In the genomic region with DNA sequence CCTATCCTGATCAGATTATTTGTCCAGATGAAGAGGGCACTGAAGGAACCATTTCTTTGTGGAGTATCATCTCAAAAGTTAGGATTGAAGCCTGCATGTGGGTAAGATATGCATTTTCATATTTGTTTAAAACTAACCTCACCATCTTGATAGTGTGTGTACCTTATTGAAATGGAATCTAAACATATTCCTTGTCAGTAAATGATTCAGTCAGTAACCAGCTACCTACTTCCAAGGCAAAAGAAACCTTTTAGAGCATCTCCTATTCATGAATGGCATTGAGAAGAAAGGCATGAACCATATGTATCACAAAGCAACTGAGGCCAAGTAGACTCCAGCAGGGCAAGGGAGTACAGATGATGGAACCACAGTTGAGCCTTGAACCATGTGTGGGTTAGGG, we compare ENCODE assay signal across 24 cellular contexts. TPM values are rescaled to one million over a fixed set of nuclear protein-coding genes. Genes with fewer than 3 reads are reported as not detected.
DNase-seq lines count a peak whose midpoint lies in the region; ATAC-seq, FAIRE-seq and TF ChIP-seq lines count a peak whose summit lies in the region.
"Had no signal": no experiment of that assay in that cellular context is flagged by ENCODE, and none has a peak within 500 bp of the region (broad histone marks: within the 10 kb centered on the region; RNA-seq: fewer than 3 reads in every experiment).

No MANE protein-coding gene starts in this region.

- CTCF ChIA-PET in activated naive CD4-positive, alpha-beta T cell treated with anti-CD3 and anti-CD28 coated beads for 36 hours (lab: Charles Lee) = interaction anchor here (1.0 to 2.4 kb wide), 3 partner anchors 11 to 65 kb away, joined by 3 to 11 read pairs (median 3); no protein-coding TSS in a partner anchor
- CTCF ChIA-PET in PC-9 (lab: Charles Lee) = no interaction called here
- CTCF ChIA-PET in endothelial cell of umbilical vein (lab: Charles Lee) = interaction anchor here (1.1 to 2.0 kb wide), 2 partner anchors 9 to 22 kb away, joined by 5 to 9 read pairs; no protein-coding TSS in a partner anchor

- no peak for ATAC-seq in stimulated activated memory B cell treated with anti-CD40 and anti-IgM and Interleukin-4, amounts not matched to agents 10 μg/mL and 1 μg/mL and 100 μg/mL, for 72 hours
- ATAC-seq in GM21825 (IDR thresholded peaks at IDR 0.05; ENCODE audit: unreplicated experiment) (no peak), GM21528 (IDR thresholded peaks at IDR 0.05; ENCODE audit: low FRiP score, unreplicated experiment) (no peak)
- ATAC-seq: esophagus mucosa, gastroesophageal sphincter, left ventricle myocardium superior had no signal

- peaks cover 38% of the 10 kb centered on the region for H3F3A ChIP-seq in PC-9 (ENCODE audit: insufficient read depth, low read depth)

- H3K27me3 Mint-ChIP-seq in activated naive CD4-positive, alpha-beta T cell treated with anti-CD3 and anti-CD28 coated beads for 36 hours (ENCODE audit: low read depth) = no peaks in the 10 kb centered on the region
- H3K27me3 Mint-ChIP-seq in stimulated activated memory B cell treated with anti-CD40 and anti-IgM and Interleukin-4, amounts not matched to agents 10 μg/mL and 1 μg/mL and 100 μg/mL, for 72 hours = no peaks in the 10 kb centered on the region

- peaks cover 51% of the 10 kb centered on the region for H3K4me1 ChIP-seq in PC-9 (replicated peaks; ENCODE audit: insufficient read depth)
- peaks cover 74% of the 10 kb centered on the region for H3K4me1 ChIP-seq in endothelial cell of umbilical vein (ENCODE audit: control insufficient read depth, extremely low read depth, insufficient read depth, low read length)
- H3K4me1 ChIP-seq: testis had no signal

- H3K9me3 ChIP-seq in PC-9 (ENCODE audit: insufficient read depth, low read depth) = no peaks in the 10 kb centered on the region; the same call in 1 of the 2 replicates
- H3K9me3 ChIP-seq in endothelial cell of umbilical vein (replicated peaks; ENCODE audit: control insufficient read depth, insufficient read depth, low read length) = no peaks in the 10 kb centered on the region
- H3K9me3 ChIP-seq: gastroesophageal sphincter, HAP-1, testis had no signal

- no peak for TF ChIP-seq POLR2A in endothelial cell of umbilical vein (IDR thresholded peaks at IDR 0.05; ENCODE audit: low read depth, low read length)

- H3K27me3 ChIP-seq in PC-9 (ENCODE audit: insufficient read depth, low read depth) (no peaks in the 10 kb centered on the region), endothelial cell of umbilical vein (ENCODE audit: control insufficient read depth in 2 of 2, insufficient read depth in 2 of 2, low read length in 2 of 2) (no peaks in the 10 kb centered on the region)
- H3K27me3 ChIP-seq: gastroesophageal sphincter, testis had no signal

- no peaks in the 10 kb centered on the region for H3K9me2 ChIP-seq in PC-9 (ENCODE audit: insufficient read depth)

- dilution Hi-C loops in endothelial cell of umbilical vein (cut with MboI; ENCODE audit: extremely low pct_ligation_motif_present, low sequenced_read_pairs) = no loop called here

- H3K4me3 ChIP-seq in PC-9 (no peak overlapping the region), endothelial cell of umbilical vein (replicated peaks in 1 of 3; ENCODE audit: insufficient read depth in 1 of 3, low read depth in 1 of 3, low read length in 3 of 3) (no peak overlapping the region)
- H3K4me3 ChIP-seq: gastroesophageal sphincter, HAP-1, testis had no signal

- no peak for DNase-seq in activated naive CD4-positive, alpha-beta T cell treated with anti-CD3 and anti-CD28 coated beads for 36 hours
- no peak for DNase-seq in activated naive CD4-positive, alpha-beta T cell treated with anti-CD3 and anti-CD28 coated beads, Interleukin-2, amount 50 U/mL, for 16 hours
- DNase-seq in PC-9 (no peak), endothelial cell of umbilical vein (ENCODE audit: low read depth, low spot score) (no peak), NCI-H524 (lab: John Stamatoyannopoulos, UW) (no peak)
- DNase-seq: activated CD4-positive, alpha-beta T cell treated with anti-CD3 and anti-CD28 coated beads for 1 hour; activated CD8-positive, alpha-beta memory T cell treated with anti-CD3 and anti-CD28 coated beads, Interleukin-2, amount 50 U/mL, for 4 hours; effector CD4-positive, alpha-beta T cell; GDM1; hypothalamus; left ventricle myocardium superior; MV-4-11; NCI-H2171 treated with DMSO at 0.1 percent for 48 hours; NCI-H526; Right ventricle myocardium superior; SW 1271; testis had no signal

- H2AFZ ChIP-seq in PC-9 (no peak overlapping the region), endothelial cell of umbilical vein (ENCODE audit: low read depth, low read length) (no peak overlapping the region)

- peaks cover 70% of the 10 kb centered on the region for H3K4me1 Mint-ChIP-seq in activated naive CD4-positive, alpha-beta T cell treated with anti-CD3 and anti-CD28 coated beads for 36 hours (ENCODE audit: low read depth)
- peaks cover 13% of the 10 kb centered on the region for H3K4me1 Mint-ChIP-seq in stimulated activated memory B cell treated with anti-CD40 and anti-IgM and Interleukin-4, amounts not matched to agents 10 μg/mL and 1 μg/mL and 100 μg/mL, for 72 hours

- H3K27ac Mint-ChIP-seq in activated naive CD4-positive, alpha-beta T cell treated with anti-CD3 and anti-CD28 coated beads for 36 hours = peak overlapping the region; percentile 93
- H3K27ac Mint-ChIP-seq in stimulated activated memory B cell treated with anti-CD40 and anti-IgM and Interleukin-4, amounts not matched to agents 10 μg/mL and 1 μg/mL and 100 μg/mL, for 72 hours = peak overlapping the region; percentile 48

- H4K20me1 ChIP-seq in PC-9 (ENCODE audit: insufficient read depth) = no peaks in the 10 kb centered on the region
- H4K20me1 ChIP-seq in endothelial cell of umbilical vein (replicated peaks; ENCODE audit: control insufficient read depth, extremely low read depth, insufficient read depth, low read length) = no peaks in the 10 kb centered on the region

- POLR2A ChIA-PET in PC-9 (lab: Charles Lee; ENCODE audit: unreplicated experiment) (no interaction called here), endothelial cell of umbilical vein (lab: Charles Lee) (interaction anchor here (0.9 to 1.6 kb wide), 2 partner anchors 62 to 73 kb away, joined by 3 to 5 read pairs; no protein-coding TSS in a partner anchor)

- H3K36me3 ChIP-seq in PC-9 (ENCODE audit: low read depth) (peaks cover 26% of the 10 kb centered on the region), endothelial cell of umbilical vein (ENCODE audit: control insufficient read depth in 2 of 2, extremely low read depth in 1 of 2, insufficient read depth in 2 of 2, low read length in 2 of 2) (no peaks in the 10 kb centered on the region)

- peak overlapping the region; percentile 38 for H3K27ac ChIP-seq in PC-9
- peak overlapping the region; percentile 35 for H3K27ac ChIP-seq in endothelial cell of umbilical vein (ENCODE audit: insufficient read depth, low read depth, low read length)
- H3K27ac ChIP-seq: gastroesophageal sphincter, testis had no signal

- H3K4me2 ChIP-seq in PC-9 (no peak overlapping the region), endothelial cell of umbilical vein (ENCODE audit: insufficient read depth, low read length) (no peak overlapping the region)

- BruUV-seq in PC-9 (replicated peaks; lab: Mats Ljungman, UMichigan) (no TSS peak), endothelial cell of umbilical vein (replicated peaks; lab: Mats Ljungman, UMichigan) (no TSS peak)

- H3K36me3 Mint-ChIP-seq in activated naive CD4-positive, alpha-beta T cell treated with anti-CD3 and anti-CD28 coated beads for 36 hours (ENCODE audit: low read depth) = peaks cover 34% of the 10 kb centered on the region
- H3K36me3 Mint-ChIP-seq in stimulated activated memory B cell treated with anti-CD40 and anti-IgM and Interleukin-4, amounts not matched to agents 10 μg/mL and 1 μg/mL and 100 μg/mL, for 72 hours = peaks cover 26% of the 10 kb centered on the region

- no peak for FAIRE-seq in endothelial cell of umbilical vein (lab: Jason Lieb, UNC)
- FAIRE-seq: GM18507 had no signal

- no peaks in the 10 kb centered on the region for H3K9me1 ChIP-seq in endothelial cell of umbilical vein (replicated peaks; ENCODE audit: control insufficient read depth, extremely low read depth, insufficient read depth, low read length)

- H3K79me2 ChIP-seq in PC-9 (ENCODE audit: low read depth) (peaks cover 26% of the 10 kb centered on the region; the same call in 1 of the 2 replicates), endothelial cell of umbilical vein (ENCODE audit: control insufficient read depth, insufficient read depth, low read length) (peaks cover 23% of the 10 kb centered on the region)

- peak overlapping the region; percentile 52 for H3K4me3 Mint-ChIP-seq in activated naive CD4-positive, alpha-beta T cell treated with anti-CD3 and anti-CD28 coated beads for 36 hours
- no peak overlapping the region for H3K4me3 Mint-ChIP-seq in stimulated activated memory B cell treated with anti-CD40 and anti-IgM and Interleukin-4, amounts not matched to agents 10 μg/mL and 1 μg/mL and 100 μg/mL, for 72 hours

- no peaks in the 10 kb centered on the region for H3K9me3 Mint-ChIP-seq in activated naive CD4-positive, alpha-beta T cell treated with anti-CD3 and anti-CD28 coated beads for 36 hours
- no peaks in the 10 kb centered on the region for H3K9me3 Mint-ChIP-seq in stimulated activated memory B cell treated with anti-CD40 and anti-IgM and Interleukin-4, amounts not matched to agents 10 μg/mL and 1 μg/mL and 100 μg/mL, for 72 hours

- H3K9ac ChIP-seq in endothelial cell of umbilical vein (replicated peaks; ENCODE audit: extremely low read depth, insufficient read depth, low read length) = no peak overlapping the region

- intact Hi-C loops in activated naive CD4-positive, alpha-beta T cell treated with anti-CD3 and anti-CD28 coated beads for 36 hours (cut with micrococcal nuclease) = loop anchor here (10.0 kb wide), 1 partner anchor 1430 kb away; no protein-coding TSS in a partner anchor
- intact Hi-C loops in PC-9 (cut with micrococcal nuclease; ENCODE audit: unreplicated experiment) = no loop called here
- intact Hi-C loops in endothelial cell of umbilical vein (cut with micrococcal nuclease) = no loop called here

- TF ChIP-seq CTCF in PC-9 (conservative IDR thresholded peaks at IDR 0.05) = no peak
- no peak for TF ChIP-seq CTCF in endothelial cell of umbilical vein (IDR thresholded peaks at IDR 0.05; ENCODE audit: extremely low read depth in 1 of 2, insufficient read depth in 1 of 2, low read depth in 1 of 2, low read length in 2 of 2)

RNA-seq across cellular contexts. Expression of gene VMP1, which starts 57.6 kb away (rescaled TPM):
- total RNA-seq in activated naive CD4-positive, alpha-beta T cell treated with anti-CD3 and anti-CD28 coated beads for 36 hours = 100 to 1,000 TPM; 423 to 438 TPM
- 222 and 236 TPM in 2 replicates for total RNA-seq in PC-9 (2021)
- total RNA-seq in endothelial cell of umbilical vein = 270 and 321 TPM in 2 replicates
- 121 and 138 TPM in 2 replicates for polyA plus RNA-seq in endothelial cell of umbilical vein
- polyA plus RNA-seq in endothelial cell of umbilical vein (2011; cell fraction: cytosol; rRNA removed) = 82.1 and 129 TPM in 2 replicates
- polyA plus RNA-seq in endothelial cell of umbilical vein (2011; cell fraction: nucleus; rRNA removed) = 480 and 810 TPM in 2 replicates
- 259 and 273 TPM in 2 replicates for polyA plus RNA-seq in endothelial cell of umbilical vein (2012)
- polyA minus RNA-seq in endothelial cell of umbilical vein = 581 and 744 TPM in 2 replicates
- polyA minus RNA-seq in endothelial cell of umbilical vein (2011; cell fraction: cytosol; rRNA and poly(A)+ RNA removed) = 54.0 TPM
- 786 and 1,192 TPM in 2 replicates for polyA minus RNA-seq in endothelial cell of umbilical vein (2011; cell fraction: nucleus; rRNA and poly(A)+ RNA removed)

RNA-seq across cellular contexts. Expression of gene PTRH2, which starts 57.8 kb away (rescaled TPM):
- total RNA-seq in activated naive CD4-positive, alpha-beta T cell treated with anti-CD3 and anti-CD28 coated beads for 36 hours = 10 to 100 TPM; 19.7 to 24.4 TPM
- 23.3 and 25.9 TPM in 2 replicates for total RNA-seq in PC-9 (2021)
- total RNA-seq in endothelial cell of umbilical vein = 40.1 and 41.2 TPM in 2 replicates
- polyA plus RNA-seq in endothelial cell of umbilical vein = 40.0 and 46.7 TPM in 2 replicates
- 67.8 and 71.1 TPM in 2 replicates for polyA plus RNA-seq in endothelial cell of umbilical vein (2011; cell fraction: cytosol; rRNA removed)
- polyA plus RNA-seq in endothelial cell of umbilical vein (2011; cell fraction: nucleus; rRNA removed) = 35.3 and 44.1 TPM in 2 replicates
- polyA plus RNA-seq in endothelial cell of umbilical vein (2012) = 66.7 and 78.1 TPM in 2 replicates
- 49.5 and 59.7 TPM in 2 replicates for polyA minus RNA-seq in endothelial cell of umbilical vein
- polyA minus RNA-seq in endothelial cell of umbilical vein (2011; cell fraction: cytosol; rRNA and poly(A)+ RNA removed) = 13.0 TPM
- 13.7 and 17.6 TPM in 2 replicates for polyA minus RNA-seq in endothelial cell of umbilical vein (2011; cell fraction: nucleus; rRNA and poly(A)+ RNA removed)
